In the genomic region with DNA sequence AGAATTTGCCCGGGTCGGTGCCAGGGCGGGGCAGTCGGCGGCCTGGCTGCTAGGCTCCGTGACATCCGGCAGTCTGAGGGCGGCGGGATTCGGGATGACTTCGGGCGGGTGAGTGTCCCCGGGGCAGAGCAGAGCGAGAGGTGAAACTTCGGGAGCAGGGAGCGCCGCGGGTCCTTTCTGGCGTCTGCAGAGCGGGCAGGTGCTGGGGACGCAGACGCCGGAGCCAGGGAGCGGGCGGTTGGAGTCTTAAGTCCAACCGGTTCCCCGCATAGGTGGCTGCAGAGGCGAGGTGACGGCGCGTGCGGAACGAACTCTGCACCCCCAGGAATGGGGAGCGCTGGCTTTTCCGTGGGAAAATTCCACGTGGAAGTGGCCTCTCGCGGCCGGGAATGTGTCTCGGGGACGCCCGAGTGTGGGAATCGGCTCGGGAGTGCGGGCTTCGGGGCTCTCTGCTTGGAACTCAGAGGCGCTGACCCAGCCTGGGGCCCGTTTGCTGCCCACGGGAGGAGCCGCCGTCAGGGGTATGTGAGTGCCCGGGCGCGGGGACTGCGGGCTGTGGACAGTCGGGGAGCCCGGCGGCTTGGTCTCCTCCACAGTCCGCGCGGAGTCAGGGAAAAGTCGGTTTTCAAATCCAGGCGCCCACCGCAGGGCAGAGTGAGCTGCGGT, we compare ENCODE assay signal across 9 cellular contexts. TPM values are rescaled to one million over a fixed set of nuclear protein-coding genes. Genes with fewer than 3 reads are reported as not detected.
DNase-seq lines count a peak whose midpoint lies in the region; ATAC-seq lines count a peak whose summit lies in the region.
"Had no signal": no experiment of that assay in that cellular context is flagged by ENCODE, and none has a peak within 500 bp of the region (broad histone marks: within the 10 kb centered on the region; RNA-seq: fewer than 3 reads in every experiment).

A gene with protein sequence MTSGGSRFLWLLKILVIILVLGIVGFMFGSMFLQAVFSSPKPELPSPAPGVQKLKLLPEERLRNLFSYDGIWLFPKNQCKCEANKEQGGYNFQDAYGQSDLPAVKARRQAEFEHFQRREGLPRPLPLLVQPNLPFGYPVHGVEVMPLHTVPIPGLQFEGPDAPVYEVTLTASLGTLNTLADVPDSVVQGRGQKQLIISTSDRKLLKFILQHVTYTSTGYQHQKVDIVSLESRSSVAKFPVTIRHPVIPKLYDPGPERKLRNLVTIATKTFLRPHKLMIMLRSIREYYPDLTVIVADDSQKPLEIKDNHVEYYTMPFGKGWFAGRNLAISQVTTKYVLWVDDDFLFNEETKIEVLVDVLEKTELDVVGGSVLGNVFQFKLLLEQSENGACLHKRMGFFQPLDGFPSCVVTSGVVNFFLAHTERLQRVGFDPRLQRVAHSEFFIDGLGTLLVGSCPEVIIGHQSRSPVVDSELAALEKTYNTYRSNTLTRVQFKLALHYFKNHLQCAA (plus strand): TSS at position 71 of the 666 bp plus-strand sequence. CDS start 24 bp downstream, at position 95.

- no peak within 1 kb of the TSS for H3K27ac ChIP-seq in iPS-20b (ENCODE audit: low read length)

- H3K9ac ChIP-seq in iPS-20b (ENCODE audit: low read depth, low read length), result no peak within 1 kb of the TSS

- H3K4me1 Mint-ChIP-seq in activated T-helper 17 cell treated with anti-CD3 and anti-CD28 coated beads, Interleukin-2, amount 50 U/mL, for 72 hours, result no peaks in the 10 kb centered on the region
- H3K4me1 Mint-ChIP-seq in stimulated activated effector memory CD8-positive, alpha-beta T cell treated with anti-CD3 and anti-CD28 coated beads, Interleukin-12 subunit alpha, Interleukin-12 subunit beta, amount 100 ng/mL, for 72 hours, result peaks cover 8% of the 10 kb centered on the region

- no peaks in the 10 kb centered on the region for H3K4me1 ChIP-seq in iPS-20b (ENCODE audit: insufficient read depth, low read length)

- H3K27me3 ChIP-seq in iPS-20b (ENCODE audit: insufficient read depth, low read length), result peaks cover 49% of the 10 kb centered on the region

- H3K4me3 Mint-ChIP-seq in activated T-helper 17 cell treated with anti-CD3 and anti-CD28 coated beads, Interleukin-2, amount 50 U/mL, for 72 hours, result peak within 1 kb of the TSS; percentile 59
- peak within 1 kb of the TSS; percentile 64 for H3K4me3 Mint-ChIP-seq in stimulated activated effector memory CD8-positive, alpha-beta T cell treated with anti-CD3 and anti-CD28 coated beads, Interleukin-12 subunit alpha, Interleukin-12 subunit beta, amount 100 ng/mL, for 72 hours

- ATAC-seq in activated T-helper 17 cell treated with anti-CD3 and anti-CD28 coated beads, Interleukin-2, amount 50 U/mL, for 72 hours (replicated peaks), result peak; percentile 29
- ATAC-seq in stimulated activated effector memory CD8-positive, alpha-beta T cell treated with anti-CD3 and anti-CD28 coated beads, Interleukin-12 subunit alpha, Interleukin-12 subunit beta, amount 100 ng/mL, for 72 hours, result peak; percentile 42
- ATAC-seq in GM21619 (IDR thresholded peaks at IDR 0.05; ENCODE audit: unreplicated experiment) (no peak), GM19328 (IDR thresholded peaks at IDR 0.05; ENCODE audit: unreplicated experiment) (no peak)

- H3K4me3 ChIP-seq in iPS-20b (ENCODE audit: low read length), result peak within 1 kb of the TSS; percentile 68

- H3K36me3 Mint-ChIP-seq in activated T-helper 17 cell treated with anti-CD3 and anti-CD28 coated beads, Interleukin-2, amount 50 U/mL, for 72 hours (ENCODE audit: low read depth), result no peaks in the 10 kb centered on the region
- H3K36me3 Mint-ChIP-seq in stimulated activated effector memory CD8-positive, alpha-beta T cell treated with anti-CD3 and anti-CD28 coated beads, Interleukin-12 subunit alpha, Interleukin-12 subunit beta, amount 100 ng/mL, for 72 hours, result no peaks in the 10 kb centered on the region

- H3K27ac Mint-ChIP-seq in activated T-helper 17 cell treated with anti-CD3 and anti-CD28 coated beads, Interleukin-2, amount 50 U/mL, for 72 hours, result no peak within 1 kb of the TSS
- H3K27ac Mint-ChIP-seq in stimulated activated effector memory CD8-positive, alpha-beta T cell treated with anti-CD3 and anti-CD28 coated beads, Interleukin-12 subunit alpha, Interleukin-12 subunit beta, amount 100 ng/mL, for 72 hours, result no peak within 1 kb of the TSS

- H3K36me3 ChIP-seq in iPS-20b (ENCODE audit: insufficient read depth, low read depth, low read length), result no peaks in the 10 kb centered on the region

- peaks cover 21% of the 10 kb centered on the region for H3K9me3 ChIP-seq in iPS-20b (ENCODE audit: insufficient read depth, low read depth, low read length)

- H3K27me3 Mint-ChIP-seq in activated T-helper 17 cell treated with anti-CD3 and anti-CD28 coated beads, Interleukin-2, amount 50 U/mL, for 72 hours, result peaks cover 43% of the 10 kb centered on the region

- H3K9me3 Mint-ChIP-seq in activated T-helper 17 cell treated with anti-CD3 and anti-CD28 coated beads, Interleukin-2, amount 50 U/mL, for 72 hours, result no peaks in the 10 kb centered on the region
- no peaks in the 10 kb centered on the region for H3K9me3 Mint-ChIP-seq in stimulated activated effector memory CD8-positive, alpha-beta T cell treated with anti-CD3 and anti-CD28 coated beads, Interleukin-12 subunit alpha, Interleukin-12 subunit beta, amount 100 ng/mL, for 72 hours

- DNase-seq in DMS153 treated with DMSO at 0.1 percent for 48 hours (lab: John Stamatoyannopoulos, UW; ENCODE audit: unreplicated experiment), result peak; percentile 25
- no peak for DNase-seq in DMS153 (lab: John Stamatoyannopoulos, UW)
- no peak for DNase-seq in stimulated activated effector memory CD8-positive, alpha-beta T cell treated with anti-CD3 and anti-CD28 coated beads, Interleukin-12 subunit alpha, Interleukin-12 subunit beta, amount 100 ng/mL, for 72 hours (ENCODE audit: low spot score in 2 of 2)
- no peak for DNase-seq in NCI-H1930 (lab: John Stamatoyannopoulos, UW)

RNA-seq across cellular contexts. Expression of the gene that starts here (rescaled TPM):
- total RNA-seq in activated T-helper 17 cell treated with anti-CD3 and anti-CD28 coated beads, Interleukin-2, amount 50 U/mL, for 72 hours, result under 1 TPM; 0.02 to 0.05 TPM
- total RNA-seq: liver had no signal

Comparison
In these comparisons a context has a peak if more than half of its experiments do, and no peak if none do; other contexts are left out.
1. Peak in ATAC-seq in activated T-helper 17 cell treated with anti-CD3 and anti-CD28 coated beads, Interleukin-2, amount 50 U/mL, for 72 hours; RNA of the gene not detected or under 1 TPM.